1 cellular context compared by ENCODE assay signal in the genomic region with DNA sequence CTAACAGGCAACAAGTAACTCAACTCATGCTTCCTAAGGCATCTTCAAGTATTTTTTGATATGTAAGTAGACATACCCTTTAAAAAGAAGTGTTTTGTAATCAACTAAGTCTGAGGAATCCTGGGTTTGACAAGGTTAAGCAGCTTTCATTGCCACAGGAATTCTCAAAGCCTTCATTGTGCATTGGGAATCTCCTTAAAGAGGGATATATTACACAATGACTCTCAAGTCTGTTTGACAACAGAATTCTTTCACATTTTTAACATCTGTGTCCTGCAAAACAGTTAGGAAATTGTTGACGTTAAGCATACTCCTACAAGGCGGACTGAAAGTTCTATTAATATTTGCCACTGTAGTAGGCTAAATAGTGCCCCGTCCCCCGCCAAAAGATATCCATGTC.
TF ChIP-seq lines count a peak whose summit lies in the region.

No MANE protein-coding gene starts in this region.

TF ChIP-seq in IMR-90, 13 proteins besides CTCF, POLR2A, EP300 and RAD21 (continued from another document):
- TF ChIP-seq, protein P1, sequence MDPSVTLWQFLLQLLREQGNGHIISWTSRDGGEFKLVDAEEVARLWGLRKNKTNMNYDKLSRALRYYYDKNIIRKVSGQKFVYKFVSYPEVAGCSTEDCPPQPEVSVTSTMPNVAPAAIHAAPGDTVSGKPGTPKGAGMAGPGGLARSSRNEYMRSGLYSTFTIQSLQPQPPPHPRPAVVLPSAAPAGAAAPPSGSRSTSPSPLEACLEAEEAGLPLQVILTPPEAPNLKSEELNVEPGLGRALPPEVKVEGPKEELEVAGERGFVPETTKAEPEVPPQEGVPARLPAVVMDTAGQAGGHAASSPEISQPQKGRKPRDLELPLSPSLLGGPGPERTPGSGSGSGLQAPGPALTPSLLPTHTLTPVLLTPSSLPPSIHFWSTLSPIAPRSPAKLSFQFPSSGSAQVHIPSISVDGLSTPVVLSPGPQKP (IDR thresholded peaks at IDR 0.05; ENCODE audit: borderline replicate concordance, low read depth, low read length), result no peak
- TF ChIP-seq CEBPB (IDR thresholded peaks at IDR 0.05; ENCODE audit: low read depth, low read length) (peak; percentile 96), RCOR1 (IDR thresholded peaks at IDR 0.05; ENCODE audit: insufficient replicate concordance, low read length) (no peak), FOS (IDR thresholded peaks at IDR 0.05; ENCODE audit: low read depth, low read length) (no peak), RFX5 (IDR thresholded peaks at IDR 0.05; ENCODE audit: low read depth, low read length) (no peak), MAFK (IDR thresholded peaks at IDR 0.05; ENCODE audit: low read depth, low read length) (no peak), MAZ (IDR thresholded peaks at IDR 0.05; ENCODE audit: borderline replicate concordance, low read depth, low read length) (no peak)
- TF ChIP-seq, protein P2, sequence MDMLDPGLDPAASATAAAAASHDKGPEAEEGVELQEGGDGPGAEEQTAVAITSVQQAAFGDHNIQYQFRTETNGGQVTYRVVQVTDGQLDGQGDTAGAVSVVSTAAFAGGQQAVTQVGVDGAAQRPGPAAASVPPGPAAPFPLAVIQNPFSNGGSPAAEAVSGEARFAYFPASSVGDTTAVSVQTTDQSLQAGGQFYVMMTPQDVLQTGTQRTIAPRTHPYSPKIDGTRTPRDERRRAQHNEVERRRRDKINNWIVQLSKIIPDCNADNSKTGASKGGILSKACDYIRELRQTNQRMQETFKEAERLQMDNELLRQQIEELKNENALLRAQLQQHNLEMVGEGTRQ (IDR thresholded peaks at IDR 0.05; ENCODE audit: low read depth, low read length), result no peak
TF ChIP-seq in IMR-90: peak in this region for 2.
